Comparison of ENCODE assay signal across 1 cellular context in genomic region chr11:7986768-7987559, GRCh38.
A peak's percentile ranks its signal among the peaks of the same experiment; 100 is the strongest.
TF ChIP-seq lines count a peak whose summit lies in the region.

TSS of gene EIF3F (plus strand) at chr11:7987337. CDS start at chr11:7987353, 16 bp downstream.

TF ChIP-seq in GM12878, 131 proteins besides CTCF, POLR2A, EP300 and RAD21 (continued from another document and continues in another):
- peak; percentile 93 for TF ChIP-seq NKRF (conservative IDR thresholded peaks at IDR 0.05)
- peak; percentile 52 for TF ChIP-seq MTA2 (IDR thresholded peaks at IDR 0.05; ENCODE audit: low read depth)
- TF ChIP-seq ZNF217 (IDR thresholded peaks at IDR 0.05), result no peak
- TF ChIP-seq NR2C1 (IDR thresholded peaks at IDR 0.05), result peak; percentile 88
- TF ChIP-seq CREM (IDR thresholded peaks at IDR 0.05; ENCODE audit: low read depth), result peak; percentile 94
- TF ChIP-seq ATF2 (IDR thresholded peaks at IDR 0.05; ENCODE audit: low read length), result peak; percentile 74; the same call in 1 of the 2 replicates
- no peak for TF ChIP-seq STAT3 (IDR thresholded peaks at IDR 0.05; ENCODE audit: low read depth, low read length)
- TF ChIP-seq EED (IDR thresholded peaks at IDR 0.05; ENCODE audit: low read depth), result peak; percentile 47; the same call in 1 of the 2 replicates
- TF ChIP-seq MEF2A (IDR thresholded peaks at IDR 0.05; ENCODE audit: insufficient read depth, low read depth, low read length), result peak; percentile 85
- TF ChIP-seq ASH2L (IDR thresholded peaks at IDR 0.05; ENCODE audit: borderline replicate concordance, low read depth), result no peak
- TF ChIP-seq, protein P1, sequence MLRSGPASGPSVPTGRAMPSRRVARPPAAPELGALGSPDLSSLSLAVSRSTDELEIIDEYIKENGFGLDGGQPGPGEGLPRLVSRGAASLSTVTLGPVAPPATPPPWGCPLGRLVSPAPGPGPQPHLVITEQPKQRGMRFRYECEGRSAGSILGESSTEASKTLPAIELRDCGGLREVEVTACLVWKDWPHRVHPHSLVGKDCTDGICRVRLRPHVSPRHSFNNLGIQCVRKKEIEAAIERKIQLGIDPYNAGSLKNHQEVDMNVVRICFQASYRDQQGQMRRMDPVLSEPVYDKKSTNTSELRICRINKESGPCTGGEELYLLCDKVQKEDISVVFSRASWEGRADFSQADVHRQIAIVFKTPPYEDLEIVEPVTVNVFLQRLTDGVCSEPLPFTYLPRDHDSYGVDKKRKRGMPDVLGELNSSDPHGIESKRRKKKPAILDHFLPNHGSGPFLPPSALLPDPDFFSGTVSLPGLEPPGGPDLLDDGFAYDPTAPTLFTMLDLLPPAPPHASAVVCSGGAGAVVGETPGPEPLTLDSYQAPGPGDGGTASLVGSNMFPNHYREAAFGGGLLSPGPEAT (IDR thresholded peaks at IDR 0.05; ENCODE audit: low read depth), result peak; percentile 99
- peak; percentile 53; the same call in 1 of the 2 replicates for TF ChIP-seq TCF7 (IDR thresholded peaks at IDR 0.05; ENCODE audit: borderline replicate concordance)
- TF ChIP-seq BCL11A (IDR thresholded peaks at IDR 0.05; ENCODE audit: low read depth, low read length), result no peak
- TF ChIP-seq BCLAF1 (IDR thresholded peaks at IDR 0.05), result no peak
- peak; percentile 80 for TF ChIP-seq IRF4 (IDR thresholded peaks at IDR 0.05; ENCODE audit: low read depth, low read length)
- TF ChIP-seq ZBTB4 (CRISPR knock-in tag; IDR thresholded peaks at IDR 0.05), result no peak
- TF ChIP-seq, protein P2, sequence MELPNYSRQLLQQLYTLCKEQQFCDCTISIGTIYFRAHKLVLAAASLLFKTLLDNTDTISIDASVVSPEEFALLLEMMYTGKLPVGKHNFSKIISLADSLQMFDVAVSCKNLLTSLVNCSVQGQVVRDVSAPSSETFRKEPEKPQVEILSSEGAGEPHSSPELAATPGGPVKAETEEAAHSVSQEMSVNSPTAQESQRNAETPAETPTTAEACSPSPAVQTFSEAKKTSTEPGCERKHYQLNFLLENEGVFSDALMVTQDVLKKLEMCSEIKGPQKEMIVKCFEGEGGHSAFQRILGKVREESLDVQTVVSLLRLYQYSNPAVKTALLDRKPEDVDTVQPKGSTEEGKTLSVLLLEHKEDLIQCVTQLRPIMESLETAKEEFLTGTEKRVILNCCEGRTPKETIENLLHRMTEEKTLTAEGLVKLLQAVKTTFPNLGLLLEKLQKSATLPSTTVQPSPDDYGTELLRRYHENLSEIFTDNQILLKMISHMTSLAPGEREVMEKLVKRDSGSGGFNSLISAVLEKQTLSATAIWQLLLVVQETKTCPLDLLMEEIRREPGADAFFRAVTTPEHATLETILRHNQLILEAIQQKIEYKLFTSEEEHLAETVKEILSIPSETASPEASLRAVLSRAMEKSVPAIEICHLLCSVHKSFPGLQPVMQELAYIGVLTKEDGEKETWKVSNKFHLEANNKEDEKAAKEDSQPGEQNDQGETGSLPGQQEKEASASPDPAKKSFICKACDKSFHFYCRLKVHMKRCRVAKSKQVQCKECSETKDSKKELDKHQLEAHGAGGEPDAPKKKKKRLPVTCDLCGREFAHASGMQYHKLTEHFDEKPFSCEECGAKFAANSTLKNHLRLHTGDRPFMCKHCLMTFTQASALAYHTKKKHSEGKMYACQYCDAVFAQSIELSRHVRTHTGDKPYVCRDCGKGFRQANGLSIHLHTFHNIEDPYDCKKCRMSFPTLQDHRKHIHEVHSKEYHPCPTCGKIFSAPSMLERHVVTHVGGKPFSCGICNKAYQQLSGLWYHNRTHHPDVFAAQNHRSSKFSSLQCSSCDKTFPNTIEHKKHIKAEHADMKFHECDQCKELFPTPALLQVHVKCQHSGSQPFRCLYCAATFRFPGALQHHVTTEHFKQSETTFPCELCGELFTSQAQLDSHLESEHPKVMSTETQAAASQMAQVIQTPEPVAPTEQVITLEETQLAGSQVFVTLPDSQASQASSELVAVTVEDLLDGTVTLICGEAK (IDR thresholded peaks at IDR 0.05; ENCODE audit: borderline replicate concordance), result peak; percentile 99
- peak; percentile 50; the same call in 1 of the 2 replicates for TF ChIP-seq PKNOX1 (IDR thresholded peaks at IDR 0.05)
- TF ChIP-seq USF2 (IDR thresholded peaks at IDR 0.05; ENCODE audit: borderline replicate concordance, low read depth, low read length), result peak; percentile 94
- TF ChIP-seq CBFB (IDR thresholded peaks at IDR 0.05; ENCODE audit: low read depth), result peak; percentile 85
- TF ChIP-seq TCF12 (IDR thresholded peaks at IDR 0.05; ENCODE audit: low read depth, low read length), result 0 out of 2 replicates have a peak, but pooled peaks have one; percentile 59
- TF ChIP-seq, protein P3, sequence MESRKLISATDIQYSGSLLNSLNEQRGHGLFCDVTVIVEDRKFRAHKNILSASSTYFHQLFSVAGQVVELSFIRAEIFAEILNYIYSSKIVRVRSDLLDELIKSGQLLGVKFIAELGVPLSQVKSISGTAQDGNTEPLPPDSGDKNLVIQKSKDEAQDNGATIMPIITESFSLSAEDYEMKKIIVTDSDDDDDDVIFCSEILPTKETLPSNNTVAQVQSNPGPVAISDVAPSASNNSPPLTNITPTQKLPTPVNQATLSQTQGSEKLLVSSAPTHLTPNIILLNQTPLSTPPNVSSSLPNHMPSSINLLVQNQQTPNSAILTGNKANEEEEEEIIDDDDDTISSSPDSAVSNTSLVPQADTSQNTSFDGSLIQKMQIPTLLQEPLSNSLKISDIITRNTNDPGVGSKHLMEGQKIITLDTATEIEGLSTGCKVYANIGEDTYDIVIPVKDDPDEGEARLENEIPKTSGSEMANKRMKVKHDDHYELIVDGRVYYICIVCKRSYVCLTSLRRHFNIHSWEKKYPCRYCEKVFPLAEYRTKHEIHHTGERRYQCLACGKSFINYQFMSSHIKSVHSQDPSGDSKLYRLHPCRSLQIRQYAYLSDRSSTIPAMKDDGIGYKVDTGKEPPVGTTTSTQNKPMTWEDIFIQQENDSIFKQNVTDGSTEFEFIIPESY (IDR thresholded peaks at IDR 0.05), result no peak
- TF ChIP-seq, protein P4, sequence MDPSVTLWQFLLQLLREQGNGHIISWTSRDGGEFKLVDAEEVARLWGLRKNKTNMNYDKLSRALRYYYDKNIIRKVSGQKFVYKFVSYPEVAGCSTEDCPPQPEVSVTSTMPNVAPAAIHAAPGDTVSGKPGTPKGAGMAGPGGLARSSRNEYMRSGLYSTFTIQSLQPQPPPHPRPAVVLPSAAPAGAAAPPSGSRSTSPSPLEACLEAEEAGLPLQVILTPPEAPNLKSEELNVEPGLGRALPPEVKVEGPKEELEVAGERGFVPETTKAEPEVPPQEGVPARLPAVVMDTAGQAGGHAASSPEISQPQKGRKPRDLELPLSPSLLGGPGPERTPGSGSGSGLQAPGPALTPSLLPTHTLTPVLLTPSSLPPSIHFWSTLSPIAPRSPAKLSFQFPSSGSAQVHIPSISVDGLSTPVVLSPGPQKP (IDR thresholded peaks at IDR 0.05; ENCODE audit: low read depth, low read length), result no peak; the same call in 1 of the 2 replicates
- no peak for TF ChIP-seq SUPT20H (IDR thresholded peaks at IDR 0.05; ENCODE audit: borderline replicate concordance, control insufficient read depth, low read depth, low read length)
- no peak for TF ChIP-seq MEF2B (IDR thresholded peaks at IDR 0.05; ENCODE audit: partially characterized antibody, poor library complexity, severe bottlenecking)
- TF ChIP-seq BACH1 (IDR thresholded peaks at IDR 0.05; ENCODE audit: borderline replicate concordance), result no peak
- peak; percentile 95 for TF ChIP-seq IKZF1 (conservative IDR thresholded peaks at IDR 0.05)
- peak; percentile 62; the same call in 1 of the 2 replicates for TF ChIP-seq CHD2 (IDR thresholded peaks at IDR 0.05; ENCODE audit: borderline replicate concordance, low read depth, low read length)
- TF ChIP-seq RBBP5 (conservative IDR thresholded peaks at IDR 0.05), result no peak
- no peak for TF ChIP-seq POLR2AphosphoS2 (IDR thresholded peaks at IDR 0.05; ENCODE audit: low read depth, low read length)
- peak in 1 of 2 experiments; percentile 22; a peak in 1 of 4 replicates for TF ChIP-seq BHLHE40 (IDR thresholded peaks at IDR 0.05; ENCODE audit: borderline replicate concordance in 1 of 2, low read depth in 2 of 2, low read length in 1 of 2)
- no peak; a peak in 1 of 3 replicates for TF ChIP-seq EGR1 (IDR thresholded peaks at IDR 0.05; ENCODE audit: borderline replicate concordance in 1 of 2, low read depth in 2 of 2, low read length in 2 of 2)
- peak; percentile 77 for TF ChIP-seq RELA (IDR thresholded peaks at IDR 0.05; ENCODE audit: borderline replicate concordance, partially characterized antibody)
- TF ChIP-seq IKZF2 (IDR thresholded peaks at IDR 0.05), result peak; percentile 63 to 70; a peak in 3 of 4 replicates
